1 cellular context compared by ENCODE assay signal in genomic region chr1:2553076-2553475, GRCh38. TPM values are rescaled to one million over a fixed set of nuclear protein-coding genes. Genes with fewer than 3 reads are reported as not detected.
"Had no signal": no experiment of that assay in that cellular context is flagged by ENCODE, and none has a peak within 500 bp of the region (broad histone marks: within the 10 kb centered on the region; RNA-seq: fewer than 3 reads in every experiment).

No MANE protein-coding gene starts in this region.

RNA-seq across cellular contexts. Expression of gene HES5, which starts 23.0 kb away (rescaled TPM):
- total RNA-seq: G401 had no signal
